Comparison of ENCODE assay signal across 1 cellular context in genomic region chr9:129059796-129060785, GRCh38.
TF ChIP-seq lines count a peak whose summit lies in the region.

No MANE protein-coding gene starts in this region.

TF ChIP-seq in HepG2, 621 proteins besides CTCF, POLR2A, EP300 and RAD21 (continued from another document):
- TF ChIP-seq ZNF18 (CRISPR knock-in tag; IDR thresholded peaks at IDR 0.05; ENCODE audit: insufficient replicate concordance): peak; percentile 40
- TF ChIP-seq BHLHE40 (IDR thresholded peaks at IDR 0.05; ENCODE audit: low read length): no peak
- TF ChIP-seq ZFY (CRISPR knock-in tag; IDR thresholded peaks at IDR 0.05): peak; percentile 56
- TF ChIP-seq ZNF501 (CRISPR knock-in tag; IDR thresholded peaks at IDR 0.05): peak; percentile 30; the same call in 1 of the 2 replicates
- no peak for TF ChIP-seq NKX3-1 (CRISPR knock-in tag; IDR thresholded peaks at IDR 0.05)
- 0 out of 2 replicates have a peak, but pooled peaks have one; percentile 37 for TF ChIP-seq BORCS8-MEF2B (CRISPR knock-in tag; IDR thresholded peaks at IDR 0.05)
- TF ChIP-seq REPIN1 (CRISPR knock-in tag; IDR thresholded peaks at IDR 0.05; ENCODE audit: borderline replicate concordance, low read depth): 0 out of 2 replicates have a peak, but pooled peaks have one; percentile 17
- peak; percentile 48; the same call in 1 of the 2 replicates for TF ChIP-seq KDM5B (CRISPR knock-in tag; IDR thresholded peaks at IDR 0.05; ENCODE audit: borderline replicate concordance)
- TF ChIP-seq PBX3 (CRISPR knock-in tag; IDR thresholded peaks at IDR 0.05; ENCODE audit: borderline replicate concordance): no peak
- TF ChIP-seq MTA1 (CRISPR knock-in tag; IDR thresholded peaks at IDR 0.05; ENCODE audit: borderline replicate concordance): 0 out of 2 replicates have a peak, but pooled peaks have one; percentile 32
- peak; percentile 54; the same call in 1 of the 2 replicates for TF ChIP-seq HIC2 (CRISPR knock-in tag; IDR thresholded peaks at IDR 0.05; ENCODE audit: low read depth)
- TF ChIP-seq EHMT2 (IDR thresholded peaks at IDR 0.05; ENCODE audit: borderline replicate concordance, low read depth, low read length): no peak
- no peak for TF ChIP-seq FOXM1 (CRISPR knock-in tag; IDR thresholded peaks at IDR 0.05)
- 0 out of 3 replicates have a peak, but pooled peaks have one; percentile 37 for TF ChIP-seq MXI1 (IDR thresholded peaks at IDR 0.05; ENCODE audit: borderline replicate concordance, low read depth, low read length)
- TF ChIP-seq, protein P1, sequence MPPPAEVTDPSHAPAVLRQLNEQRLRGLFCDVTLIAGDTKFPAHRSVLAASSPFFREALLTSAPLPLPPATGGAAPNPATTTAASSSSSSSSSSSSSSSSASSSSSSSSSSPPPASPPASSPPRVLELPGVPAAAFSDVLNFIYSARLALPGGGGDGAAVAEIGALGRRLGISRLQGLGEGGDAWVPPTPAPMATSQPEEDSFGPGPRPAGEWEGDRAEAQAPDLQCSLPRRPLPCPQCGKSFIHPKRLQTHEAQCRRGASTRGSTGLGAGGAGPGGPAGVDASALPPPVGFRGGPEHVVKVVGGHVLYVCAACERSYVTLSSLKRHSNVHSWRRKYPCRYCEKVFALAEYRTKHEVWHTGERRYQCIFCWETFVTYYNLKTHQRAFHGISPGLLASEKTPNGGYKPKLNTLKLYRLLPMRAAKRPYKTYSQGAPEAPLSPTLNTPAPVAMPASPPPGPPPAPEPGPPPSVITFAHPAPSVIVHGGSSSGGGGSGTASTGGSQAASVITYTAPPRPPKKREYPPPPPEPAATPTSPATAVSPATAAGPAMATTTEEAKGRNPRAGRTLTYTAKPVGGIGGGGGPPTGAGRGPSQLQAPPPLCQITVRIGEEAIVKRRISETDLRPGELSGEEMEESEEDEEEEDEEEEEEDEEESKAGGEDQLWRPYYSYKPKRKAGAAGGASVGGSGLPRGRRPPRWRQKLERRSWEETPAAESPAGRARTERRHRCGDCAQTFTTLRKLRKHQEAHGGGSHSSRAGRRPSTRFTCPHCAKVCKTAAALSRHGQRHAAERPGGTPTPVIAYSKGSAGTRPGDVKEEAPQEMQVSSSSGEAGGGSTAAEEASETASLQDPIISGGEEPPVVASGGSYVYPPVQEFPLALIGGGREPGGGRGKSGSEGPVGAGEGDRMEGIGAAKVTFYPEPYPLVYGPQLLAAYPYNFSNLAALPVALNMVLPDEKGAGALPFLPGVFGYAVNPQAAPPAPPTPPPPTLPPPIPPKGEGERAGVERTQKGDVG (CRISPR knock-in tag; IDR thresholded peaks at IDR 0.05; ENCODE audit: borderline replicate concordance): peak; percentile 22; the same call in 1 of the 2 replicates
- TF ChIP-seq, protein P2, sequence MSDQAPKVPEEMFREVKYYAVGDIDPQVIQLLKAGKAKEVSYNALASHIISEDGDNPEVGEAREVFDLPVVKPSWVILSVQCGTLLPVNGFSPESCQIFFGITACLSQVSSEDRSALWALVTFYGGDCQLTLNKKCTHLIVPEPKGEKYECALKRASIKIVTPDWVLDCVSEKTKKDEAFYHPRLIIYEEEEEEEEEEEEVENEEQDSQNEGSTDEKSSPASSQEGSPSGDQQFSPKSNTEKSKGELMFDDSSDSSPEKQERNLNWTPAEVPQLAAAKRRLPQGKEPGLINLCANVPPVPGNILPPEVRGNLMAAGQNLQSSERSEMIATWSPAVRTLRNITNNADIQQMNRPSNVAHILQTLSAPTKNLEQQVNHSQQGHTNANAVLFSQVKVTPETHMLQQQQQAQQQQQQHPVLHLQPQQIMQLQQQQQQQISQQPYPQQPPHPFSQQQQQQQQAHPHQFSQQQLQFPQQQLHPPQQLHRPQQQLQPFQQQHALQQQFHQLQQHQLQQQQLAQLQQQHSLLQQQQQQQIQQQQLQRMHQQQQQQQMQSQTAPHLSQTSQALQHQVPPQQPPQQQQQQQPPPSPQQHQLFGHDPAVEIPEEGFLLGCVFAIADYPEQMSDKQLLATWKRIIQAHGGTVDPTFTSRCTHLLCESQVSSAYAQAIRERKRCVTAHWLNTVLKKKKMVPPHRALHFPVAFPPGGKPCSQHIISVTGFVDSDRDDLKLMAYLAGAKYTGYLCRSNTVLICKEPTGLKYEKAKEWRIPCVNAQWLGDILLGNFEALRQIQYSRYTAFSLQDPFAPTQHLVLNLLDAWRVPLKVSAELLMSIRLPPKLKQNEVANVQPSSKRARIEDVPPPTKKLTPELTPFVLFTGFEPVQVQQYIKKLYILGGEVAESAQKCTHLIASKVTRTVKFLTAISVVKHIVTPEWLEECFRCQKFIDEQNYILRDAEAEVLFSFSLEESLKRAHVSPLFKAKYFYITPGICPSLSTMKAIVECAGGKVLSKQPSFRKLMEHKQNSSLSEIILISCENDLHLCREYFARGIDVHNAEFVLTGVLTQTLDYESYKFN (CRISPR knock-in tag; conservative IDR thresholded peaks at IDR 0.05): peak; percentile 67
- TF ChIP-seq MAX (IDR thresholded peaks at IDR 0.05): peak; percentile 67
- no peak for TF ChIP-seq MAFG (CRISPR knock-in tag; IDR thresholded peaks at IDR 0.05)
- peak; percentile 32; the same call in 1 of the 2 replicates for TF ChIP-seq ZNF292 (CRISPR knock-in tag; IDR thresholded peaks at IDR 0.05; ENCODE audit: borderline replicate concordance, low read depth)
